ENCODE assay signal across 17 cellular contexts in genomic region chr15:41530363-41530956, GRCh38. TPM values are rescaled to one million over a fixed set of nuclear protein-coding genes. Genes with fewer than 3 reads are reported as not detected.
"Had no signal": no experiment of that assay in that cellular context is flagged by ENCODE, and none has a peak within 500 bp of the region (broad histone marks: within the 10 kb centered on the region; RNA-seq: fewer than 3 reads in every experiment).

No MANE protein-coding gene starts in this region.

- DNase-seq: activated CD4-positive, alpha-beta memory T cell treated with anti-CD3 and anti-CD28 coated beads, Interleukin-2, amount 10 ng/mL, durations not matched to agents 7 days and 5 days; activated naive CD4-positive, alpha-beta T cell treated with anti-CD3 and anti-CD28 coated beads for 36 hours; amniotic stem cell; body of pancreas; central memory CD4-positive, alpha-beta T cell; cortex of kidney; effector memory CD8-positive, alpha-beta T cell; erythroblast; pancreas; stimulated activated CD4-positive, alpha-beta T cell treated with anti-CD3 and anti-CD28 coated beads, Interleukin-4, amount 100 ng/mL, for 1 hour; stimulated activated CD8-positive, alpha-beta memory T cell treated with anti-CD3 and anti-CD28 coated beads, Interleukin-4, amount 100 ng/mL, for 48 hours; uterus had no signal

- ATAC-seq: body of pancreas; effector memory CD8-positive, alpha-beta T cell; pancreas had no signal

- H3K27ac Mint-ChIP-seq: activated naive CD4-positive, alpha-beta T cell treated with anti-CD3 and anti-CD28 coated beads for 36 hours; activated T-helper 1 cell treated with anti-CD3 and anti-CD28 coated beads, Interleukin-12 subunit alpha, Interleukin-12 subunit beta, Interleukin-2, Interleukin-4 antibody, amounts not matched to agents 30 ng/mL and 10 ng/mL and 1 ng/mL, durations not matched to agents 14 hours and 24 hours and 36 hours; mesothelial cell of epicardium; neural progenitor cell; T-helper 1 cell treated with Interleukin-12 subunit alpha and Interleukin-12 subunit beta and Interleukin-4 antibody, amounts not matched to agents 30 μg/mL and 1 μg/mL, for 36 hours had no signal

- H3K9me3 Mint-ChIP-seq: activated CD4-positive, alpha-beta memory T cell treated with anti-CD3 and anti-CD28 coated beads, Interleukin-2, amount 10 ng/mL, durations not matched to agents 7 days and 5 days; activated naive CD4-positive, alpha-beta T cell treated with anti-CD3 and anti-CD28 coated beads for 36 hours; activated T-helper 1 cell treated with anti-CD3 and anti-CD28 coated beads, Interleukin-12 subunit alpha, Interleukin-12 subunit beta, Interleukin-2, Interleukin-4 antibody, amounts not matched to agents 30 ng/mL and 10 ng/mL and 1 ng/mL, durations not matched to agents 14 hours and 24 hours and 36 hours; effector memory CD8-positive, alpha-beta T cell; mesothelial cell of epicardium; neural progenitor cell; T-helper 1 cell treated with Interleukin-12 subunit alpha and Interleukin-12 subunit beta and Interleukin-4 antibody, amounts not matched to agents 30 μg/mL and 1 μg/mL, for 36 hours had no signal

- H3K4me3 Mint-ChIP-seq: activated CD4-positive, alpha-beta memory T cell treated with anti-CD3 and anti-CD28 coated beads, Interleukin-2, amount 10 ng/mL, durations not matched to agents 7 days and 5 days; activated naive CD4-positive, alpha-beta T cell treated with anti-CD3 and anti-CD28 coated beads for 36 hours; activated T-helper 1 cell treated with anti-CD3 and anti-CD28 coated beads, Interleukin-12 subunit alpha, Interleukin-12 subunit beta, Interleukin-2, Interleukin-4 antibody, amounts not matched to agents 30 ng/mL and 10 ng/mL and 1 ng/mL, durations not matched to agents 14 hours and 24 hours and 36 hours; mesothelial cell of epicardium; neural progenitor cell; T-helper 1 cell treated with Interleukin-12 subunit alpha and Interleukin-12 subunit beta and Interleukin-4 antibody, amounts not matched to agents 30 μg/mL and 1 μg/mL, for 36 hours had no signal

- H3K27me3 Mint-ChIP-seq: activated CD4-positive, alpha-beta memory T cell treated with anti-CD3 and anti-CD28 coated beads, Interleukin-2, amount 10 ng/mL, durations not matched to agents 7 days and 5 days; effector memory CD8-positive, alpha-beta T cell had no signal

- H3K9me3 ChIP-seq: body of pancreas, pancreas, uterus had no signal

- H2AFZ ChIP-seq: neural progenitor cell had no signal

- H3K4me1 Mint-ChIP-seq: activated CD4-positive, alpha-beta memory T cell treated with anti-CD3 and anti-CD28 coated beads, Interleukin-2, amount 10 ng/mL, durations not matched to agents 7 days and 5 days; mesothelial cell of epicardium; neural progenitor cell had no signal

- H3K4me2 ChIP-seq: neural progenitor cell had no signal

- H3K4me3 ChIP-seq: body of pancreas, neural progenitor cell, pancreas, uterus had no signal

- H3K27ac ChIP-seq: body of pancreas, neural progenitor cell, pancreas, uterus had no signal

- H3K36me3 ChIP-seq: neural progenitor cell, uterus had no signal

- H3K4me1 ChIP-seq: body of pancreas, neural progenitor cell, pancreas, uterus had no signal

RNA-seq across cellular contexts. Expression of gene LTK, which starts 16.8 kb away (rescaled TPM):
- total RNA-seq: activated naive CD4-positive, alpha-beta T cell treated with anti-CD3 and anti-CD28 coated beads for 36 hours; body of pancreas had no signal
- polyA plus RNA-seq: keratinocyte had no signal
